In the genomic region with DNA sequence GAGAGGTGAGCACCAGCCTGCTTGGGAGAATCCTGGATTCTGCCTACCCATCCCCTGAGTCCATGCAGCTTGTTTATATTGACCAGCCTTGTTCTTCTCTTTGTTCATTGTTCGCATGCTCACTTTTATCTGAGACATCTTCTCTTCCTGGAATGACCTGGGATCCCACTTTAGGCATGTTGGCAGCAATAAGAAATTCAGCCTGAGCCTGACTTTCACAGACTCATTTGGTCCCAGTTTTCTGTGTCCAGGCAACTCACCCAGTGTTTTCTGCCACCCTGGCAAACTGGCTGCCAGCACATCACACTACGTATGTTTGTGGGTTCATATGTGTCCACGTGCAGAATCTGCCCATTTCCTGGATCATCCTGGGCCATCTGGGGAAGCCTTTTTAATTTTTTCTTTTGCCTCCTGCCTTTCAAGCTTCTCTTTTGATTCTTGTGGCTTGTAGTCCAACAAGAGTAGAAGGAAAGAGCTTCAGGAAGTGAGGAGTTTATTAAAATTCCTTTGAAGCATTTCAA, we compare ENCODE assay signal across 19 cellular contexts.
"Had no signal": no experiment of that assay in that cellular context is flagged by ENCODE, and none has a peak within 500 bp of the region (broad histone marks: within the 10 kb centered on the region; RNA-seq: fewer than 3 reads in every experiment).

No MANE protein-coding gene starts in this region.

- ATAC-seq: activated CD8-positive, alpha-beta T cell treated with anti-CD3 and anti-CD28 coated beads, Interleukin-2, amount 10 ng/mL, durations not matched to agents 7 days and 5 days; left colon; sciatic nerve; SK-N-SH treated with all-trans-retinoic acid at 6 μM for 48 hours; stimulated activated memory B cell treated with anti-CD40 and anti-IgM and Interleukin-4, amounts not matched to agents 10 μg/mL and 1 μg/mL and 100 μg/mL, for 72 hours; T-cell; upper lobe of right lung had no signal

- H3K27ac ChIP-seq: neural progenitor cell, ovary, upper lobe of right lung had no signal

- DNase-seq: activated CD4-positive, alpha-beta T cell treated with anti-CD3 and anti-CD28 coated beads, Interleukin-2, amount 10 ng/mL, durations not matched to agents 24 days and 14 days; activated CD8-positive, alpha-beta T cell treated with anti-CD3 and anti-CD28 coated beads, Interleukin-2, amount 10 ng/mL, durations not matched to agents 7 days and 5 days; activated naive CD4-positive, alpha-beta T cell treated with Interleukin-2 at 50 U/mL for 16 hours; activated T-cell treated with anti-CD3 and anti-CD28 coated beads, Interleukin-2, amount 50 U/mL, for 24 hours; cortex of kidney; effector CD4-positive, alpha-beta T cell; islet precursor cell; left colon; ovary; stimulated activated CD4-positive, alpha-beta T cell treated with anti-CD3 and anti-CD28 coated beads, Interleukin-4, amount 100 ng/mL, for 4 hours; T-cell; T-helper 9 cell; upper lobe of right lung had no signal

- H3K27ac Mint-ChIP-seq: activated CD4-positive, alpha-beta T cell treated with anti-CD3 and anti-CD28 coated beads, Interleukin-2, amount 10 ng/mL, durations not matched to agents 24 days and 14 days; activated CD8-positive, alpha-beta T cell treated with anti-CD3 and anti-CD28 coated beads, Interleukin-2, amount 10 ng/mL, durations not matched to agents 7 days and 5 days; activated T-cell treated with anti-CD3 and anti-CD28 coated beads, Interleukin-2, amount 50 U/mL, for 24 hours; activated T-helper 2 cell treated with anti-CD3 and anti-CD28 coated beads, Interferon-gamma antibody, Interleukin-2, Interleukin-4, amounts not matched to agents 10 μg/mL and 5 μg/mL and 100 μg/mL, durations not matched to agents 14 hours and 24 hours and 36 hours; neural progenitor cell; stimulated activated memory B cell treated with anti-CD40 and anti-IgM and Interleukin-4, amounts not matched to agents 10 μg/mL and 1 μg/mL and 100 μg/mL, for 72 hours; T-cell had no signal

- H3K27me3 Mint-ChIP-seq: activated CD4-positive, alpha-beta T cell treated with anti-CD3 and anti-CD28 coated beads, Interleukin-2, amount 10 ng/mL, durations not matched to agents 24 days and 14 days; activated T-cell treated with anti-CD3 and anti-CD28 coated beads, Interleukin-2, amount 50 U/mL, for 24 hours; stimulated activated memory B cell treated with anti-CD40 and anti-IgM and Interleukin-4, amounts not matched to agents 10 μg/mL and 1 μg/mL and 100 μg/mL, for 72 hours; T-cell had no signal

- H3K4me3 ChIP-seq: neural progenitor cell, ovary, thoracic aorta, upper lobe of right lung had no signal

- H2AFZ ChIP-seq: neural progenitor cell had no signal

- H3K4me2 ChIP-seq: neural progenitor cell had no signal

- H3K9ac ChIP-seq: neural progenitor cell had no signal

- H3K36me3 ChIP-seq: neural progenitor cell, ovary, thoracic aorta, upper lobe of right lung had no signal

- H3K27me3 ChIP-seq: neural progenitor cell, ovary, upper lobe of right lung had no signal

- H3K4me1 Mint-ChIP-seq: stimulated activated memory B cell treated with anti-CD40 and anti-IgM and Interleukin-4, amounts not matched to agents 10 μg/mL and 1 μg/mL and 100 μg/mL, for 72 hours had no signal

- H3K4me1 ChIP-seq: neural progenitor cell, upper lobe of right lung had no signal

- H3K9me3 ChIP-seq: thoracic aorta, upper lobe of right lung had no signal

- H3K4me3 Mint-ChIP-seq: activated CD4-positive, alpha-beta T cell treated with anti-CD3 and anti-CD28 coated beads, Interleukin-2, amount 10 ng/mL, durations not matched to agents 24 days and 14 days; activated CD8-positive, alpha-beta T cell treated with anti-CD3 and anti-CD28 coated beads, Interleukin-2, amount 10 ng/mL, durations not matched to agents 7 days and 5 days; activated T-cell treated with anti-CD3 and anti-CD28 coated beads, Interleukin-2, amount 50 U/mL, for 24 hours; neural progenitor cell; stimulated activated memory B cell treated with anti-CD40 and anti-IgM and Interleukin-4, amounts not matched to agents 10 μg/mL and 1 μg/mL and 100 μg/mL, for 72 hours; T-cell had no signal
